ENCODE assay signal across 7 cellular contexts in the genomic region with DNA sequence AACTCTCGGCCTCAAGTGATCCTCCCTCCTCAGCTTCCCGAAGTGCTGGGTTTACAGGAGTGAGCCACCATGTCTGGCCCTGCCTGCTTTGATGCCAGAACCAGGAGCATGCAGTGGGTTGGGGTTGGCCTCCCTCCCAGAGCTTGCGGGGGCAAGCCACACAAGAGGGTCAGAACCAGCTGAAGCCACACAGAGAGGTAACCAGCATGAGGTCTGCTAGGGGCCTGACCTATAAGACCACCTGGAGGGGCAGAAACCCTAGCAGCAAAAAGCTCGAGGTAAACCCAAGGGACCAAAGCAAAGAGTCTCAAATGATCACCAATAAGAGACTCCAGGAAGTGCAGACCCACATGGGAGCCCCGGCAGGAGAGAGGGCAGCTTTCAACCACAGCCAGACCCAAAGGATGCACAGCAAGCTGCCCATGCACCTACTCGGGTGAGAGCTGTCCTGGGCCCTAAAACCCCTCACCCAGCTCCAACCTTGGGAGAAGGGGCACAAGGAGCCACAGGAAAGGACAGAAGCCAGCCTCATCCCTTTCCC.
DNase-seq lines count a peak whose midpoint lies in the region; ATAC-seq and TF ChIP-seq lines count a peak whose summit lies in the region.

No MANE protein-coding gene starts in this region.

- H3K27me3 ChIP-seq in hepatocyte (no peaks in the 10 kb centered on the region), stomach smooth muscle (ENCODE audit: control insufficient read depth in 1 of 2, insufficient read depth in 2 of 2, low read length in 2 of 2) (no peaks in the 10 kb centered on the region)

- H3K4me1 Mint-ChIP-seq in HFFc6 (ENCODE audit: low read depth), result peaks cover 45% of the 10 kb centered on the region
- peaks cover 50% of the 10 kb centered on the region for H3K4me1 Mint-ChIP-seq in activated CD4-positive, alpha-beta memory T cell treated with anti-CD3 and anti-CD28 coated beads, Interleukin-2, amount 10 ng/mL, durations not matched to agents 7 days and 5 days

- 95% methylated on average over 6 of the region's 6 CpGs for WGBS in hepatocyte (ENCODE audit: low lambda C conversion rate, missing lambda C conversion rate)

- no peaks in the 10 kb centered on the region for H3K79me2 ChIP-seq in hepatocyte

- CTCF ChIA-PET in activated CD4-positive, alpha-beta memory T cell treated with anti-CD3 and anti-CD28 coated beads, Interleukin-2, amount 10 ng/mL, durations not matched to agents 7 days and 5 days (lab: Charles Lee), result interaction anchor here (1.0 kb wide), 1 partner anchor 548 kb away, joined by 4 read pairs; no protein-coding TSS in a partner anchor

- H3K4me2 ChIP-seq in hepatocyte, result no peak overlapping the region

- H3K36me3 ChIP-seq in hepatocyte (replicated peaks; ENCODE audit: insufficient read depth, low read depth), result no peaks in the 10 kb centered on the region
- no peaks in the 10 kb centered on the region for H3K36me3 ChIP-seq in stomach smooth muscle (ENCODE audit: control insufficient read depth in 2 of 2, insufficient read depth in 2 of 2, low read length in 2 of 2)

- POLR2A ChIA-PET in activated CD4-positive, alpha-beta memory T cell treated with anti-CD3 and anti-CD28 coated beads, Interleukin-2, amount 10 ng/mL, durations not matched to agents 7 days and 5 days (lab: Charles Lee), result interaction anchor here (1.3 to 2.9 kb wide), 4 partner anchors 28 to 437 kb away, joined by 3 to 11 read pairs (median 8); a partner anchor contains a TSS

- no peak overlapping the region for H2AFZ ChIP-seq in hepatocyte

- no peaks in the 10 kb centered on the region for H3K9me2 ChIP-seq in hepatocyte (replicated peaks; ENCODE audit: insufficient read depth)

- no peak for DNase-seq in HFFc6
- no peak for DNase-seq in activated CD4-positive, alpha-beta memory T cell treated with anti-CD3 and anti-CD28 coated beads, Interleukin-2, amount 10 ng/mL, durations not matched to agents 7 days and 5 days
- no peak for DNase-seq in hepatocyte (ENCODE audit: low spot score)
- DNase-seq in activated CD4-positive, CD25-positive, alpha-beta regulatory T cell treated with anti-CD3 and anti-CD28 coated beads, Interleukin-2, amount 50 U/mL, for 72 hours, result no peak
- no peak for DNase-seq in NCI-H524 (lab: John Stamatoyannopoulos, UW)

- H3K9me3 ChIP-seq in hepatocyte (ENCODE audit: low read depth) (no peaks in the 10 kb centered on the region), stomach smooth muscle (ENCODE audit: control insufficient read depth in 2 of 2, low read length in 2 of 2) (no peaks in the 10 kb centered on the region)

- H3K4me3 ChIP-seq in hepatocyte (no peak overlapping the region), stomach smooth muscle (ENCODE audit: low read length in 2 of 2) (peak overlapping the region in 1 of 2 donors; percentile 66)

- no peak for TF ChIP-seq CTCF in HFFc6 (IDR thresholded peaks at IDR 0.05)
- no peak for TF ChIP-seq CTCF in hepatocyte (IDR thresholded peaks at IDR 0.05; ENCODE audit: poor library complexity)

- peak overlapping the region; percentile 96 for H3K27ac Mint-ChIP-seq in HFFc6
- peak overlapping the region; percentile 84 for H3K27ac Mint-ChIP-seq in activated CD4-positive, alpha-beta memory T cell treated with anti-CD3 and anti-CD28 coated beads, Interleukin-2, amount 10 ng/mL, durations not matched to agents 7 days and 5 days

- peaks cover 1% of the 10 kb centered on the region; the same call in 1 of the 2 replicates for H3K27me3 Mint-ChIP-seq in HFFc6 (ENCODE audit: insufficient read depth)
- no peaks in the 10 kb centered on the region for H3K27me3 Mint-ChIP-seq in activated CD4-positive, alpha-beta memory T cell treated with anti-CD3 and anti-CD28 coated beads, Interleukin-2, amount 10 ng/mL, durations not matched to agents 7 days and 5 days

- H3K36me3 Mint-ChIP-seq in HFFc6 (ENCODE audit: low read depth), result no peaks in the 10 kb centered on the region
- H3K36me3 Mint-ChIP-seq in activated CD4-positive, alpha-beta memory T cell treated with anti-CD3 and anti-CD28 coated beads, Interleukin-2, amount 10 ng/mL, durations not matched to agents 7 days and 5 days (ENCODE audit: low read depth), result no peaks in the 10 kb centered on the region

- no peaks in the 10 kb centered on the region for H3K9me3 Mint-ChIP-seq in HFFc6
- no peaks in the 10 kb centered on the region for H3K9me3 Mint-ChIP-seq in activated CD4-positive, alpha-beta memory T cell treated with anti-CD3 and anti-CD28 coated beads, Interleukin-2, amount 10 ng/mL, durations not matched to agents 7 days and 5 days

- no peak for ATAC-seq in GM21576 (IDR thresholded peaks at IDR 0.05; ENCODE audit: unreplicated experiment)

- H3K4me1 ChIP-seq in hepatocyte (ENCODE audit: insufficient read depth) (no peaks in the 10 kb centered on the region), stomach smooth muscle (ENCODE audit: control insufficient read depth, insufficient read depth, low read length) (peaks cover 25% of the 10 kb centered on the region)

- no peaks in the 10 kb centered on the region for H4K20me1 ChIP-seq in hepatocyte (ENCODE audit: insufficient read depth, poor library complexity, severe bottlenecking)

- H3K27ac ChIP-seq in hepatocyte (peak overlapping the region; percentile 90), stomach smooth muscle (ENCODE audit: low read length) (peak overlapping the region; percentile 94)

- H3K4me3 Mint-ChIP-seq in HFFc6, result peak overlapping the region; percentile 75
- H3K4me3 Mint-ChIP-seq in activated CD4-positive, alpha-beta memory T cell treated with anti-CD3 and anti-CD28 coated beads, Interleukin-2, amount 10 ng/mL, durations not matched to agents 7 days and 5 days, result no peak overlapping the region

- peak overlapping the region; percentile 36 to 75 for H3K9ac ChIP-seq in stomach smooth muscle (ENCODE audit: low read length in 2 of 2)
